ENCODE assay signal across 19 cellular contexts in genomic region chr17:44202756-44203155, GRCh38. TPM values are rescaled to one million over a fixed set of nuclear protein-coding genes. Genes with fewer than 3 reads are reported as not detected.
DNase-seq lines count a peak whose midpoint lies in the region; ATAC-seq and TF ChIP-seq lines count a peak whose summit lies in the region.
"Had no signal": no experiment of that assay in that cellular context is flagged by ENCODE, and none has a peak within 500 bp of the region (broad histone marks: within the 10 kb centered on the region; RNA-seq: fewer than 3 reads in every experiment).

No MANE protein-coding gene starts in this region.

- H3K4me2 ChIP-seq in OCI-LY7 (ENCODE audit: low read length), result no peak overlapping the region
- H3K4me2 ChIP-seq: hepatocyte had no signal

- no peak for ATAC-seq in left lung
- ATAC-seq in HG02938 (IDR thresholded peaks at IDR 0.05; ENCODE audit: unreplicated experiment), result no peak
- ATAC-seq: esophagus mucosa, left lobe of liver had no signal

- POLR2A ChIA-PET in OCI-LY7 (lab: Charles Lee), result interaction anchor here (1.5 to 2.2 kb wide), 2 partner anchors 14 to 19 kb away, joined by 4 to 7 read pairs; no protein-coding TSS in a partner anchor

- CTCF ChIA-PET in OCI-LY7 (lab: Charles Lee; ENCODE audit: unreplicated experiment), result no interaction called here

- peaks cover 26% of the 10 kb centered on the region for H3K36me3 Mint-ChIP-seq in T-helper 2 cell treated with Interferon-gamma antibody and Interleukin-4, amounts not matched to agents 5 μg/mL and 100 μg/mL, for 36 hours (ENCODE audit: low read depth)

- no peaks in the 10 kb centered on the region for H3K27me3 ChIP-seq in left lung
- H3K27me3 ChIP-seq: hepatocyte had no signal

- H3K27ac Mint-ChIP-seq in T-helper 2 cell treated with Interferon-gamma antibody and Interleukin-4, amounts not matched to agents 5 μg/mL and 100 μg/mL, for 36 hours, result peak overlapping the region; percentile 34

- no peak overlapping the region for H3K4me3 ChIP-seq in OCI-LY7 (ENCODE audit: low read depth, low read length, poor library complexity, severe bottlenecking)
- H3K4me3 ChIP-seq in left lung, result no peak overlapping the region
- H3K4me3 ChIP-seq: coronary artery, hepatocyte had no signal

- H3K36me3 ChIP-seq in OCI-LY7 (ENCODE audit: insufficient read depth, low read length) (peaks cover 25% of the 10 kb centered on the region), left lung (peaks cover 0 to 14% of the 10 kb centered on the region in 2 donors)

- no peak for DNase-seq in T-helper 2 cell treated with Interferon-gamma antibody and Interleukin-4, amounts not matched to agents 5 μg/mL and 100 μg/mL, for 36 hours (ENCODE audit: low spot score)
- DNase-seq in T-helper 2 cell (no peak), OCI-LY7 (ENCODE audit: low spot score) (no peak), epithelial cell of prostate (ENCODE audit: low read depth, low spot score) (no peak), posterior vena cava (ENCODE audit: low spot score) (peak; percentile 61), DMS79 treated with DMSO at 0.1 percent for 48 hours (lab: John Stamatoyannopoulos, UW) (no peak), left lung (no peak)
- DNase-seq: amniotic stem cell, COR-L47, NCI-H1930, NCI-H526 treated with DMSO at 0.1 percent for 48 hours, T1000 had no signal

- BruUV-seq in OCI-LY7 (replicated peaks; lab: Mats Ljungman, UMichigan), result no TSS peak

- H3K27ac ChIP-seq in OCI-LY7 (ENCODE audit: low read depth, low read length, poor library complexity, severe bottlenecking) (peak overlapping the region; percentile 18), epithelial cell of prostate (peak overlapping the region; percentile 16), left lung (peak overlapping the region in 1 of 2 donors; percentile 61)
- H3K27ac ChIP-seq: coronary artery, hepatocyte had no signal

- TF ChIP-seq CTCF in OCI-LY7 (conservative IDR thresholded peaks at IDR 0.05; ENCODE audit: low read length) (no peak), left lung (IDR thresholded peaks at IDR 0.05) (no peak)

- H3K9me2 ChIP-seq in OCI-LY7 (ENCODE audit: insufficient read depth, low read length), result no peaks in the 10 kb centered on the region

- no peak overlapping the region for H2AFZ ChIP-seq in OCI-LY7 (ENCODE audit: low read length)
- H2AFZ ChIP-seq: hepatocyte had no signal

- H3K9me3 Mint-ChIP-seq in T-helper 2 cell treated with Interferon-gamma antibody and Interleukin-4, amounts not matched to agents 5 μg/mL and 100 μg/mL, for 36 hours, result no peaks in the 10 kb centered on the region
- H3K9me3 Mint-ChIP-seq: stimulated activated naive CD8-positive, alpha-beta T cell treated with anti-CD3 and anti-CD28 coated beads, Interleukin-15, Interleukin-2, amounts not matched to agents 100 ng/mL and 50 ng/mL, for 24 hours had no signal

- intact Hi-C loops in OCI-LY7 (cut with micrococcal nuclease; ENCODE audit: unreplicated experiment), result no loop called here
- intact Hi-C loops in posterior vena cava (cut with DNase I), result no loop called here
- intact Hi-C loops in left lung (cut with DNase I), result no loop called here

- no peaks in the 10 kb centered on the region for H4K20me1 ChIP-seq in OCI-LY7 (ENCODE audit: insufficient read depth, low read length)

- no peaks in the 10 kb centered on the region for H3K27me3 Mint-ChIP-seq in T-helper 2 cell treated with Interferon-gamma antibody and Interleukin-4, amounts not matched to agents 5 μg/mL and 100 μg/mL, for 36 hours (ENCODE audit: low read depth)
- H3K27me3 Mint-ChIP-seq: stimulated activated naive CD8-positive, alpha-beta T cell treated with anti-CD3 and anti-CD28 coated beads, Interleukin-15, Interleukin-2, amounts not matched to agents 100 ng/mL and 50 ng/mL, for 24 hours had no signal

- H3K4me1 Mint-ChIP-seq in T-helper 2 cell treated with Interferon-gamma antibody and Interleukin-4, amounts not matched to agents 5 μg/mL and 100 μg/mL, for 36 hours (ENCODE audit: low read depth), result peaks cover 31% of the 10 kb centered on the region

- H3K79me2 ChIP-seq in OCI-LY7 (ENCODE audit: insufficient read depth, low read depth, low read length), result peaks cover 15% of the 10 kb centered on the region

- H3K4me3 Mint-ChIP-seq in T-helper 2 cell treated with Interferon-gamma antibody and Interleukin-4, amounts not matched to agents 5 μg/mL and 100 μg/mL, for 36 hours, result no peak overlapping the region
- H3K4me3 Mint-ChIP-seq: stimulated activated naive CD8-positive, alpha-beta T cell treated with anti-CD3 and anti-CD28 coated beads, Interleukin-15, Interleukin-2, amounts not matched to agents 100 ng/mL and 50 ng/mL, for 24 hours had no signal

- H3K9me3 ChIP-seq in OCI-LY7 (ENCODE audit: low read length), result no peaks in the 10 kb centered on the region
- H3K9me3 ChIP-seq in left lung, result no peaks in the 10 kb centered on the region

- H3K4me1 ChIP-seq in OCI-LY7 (ENCODE audit: insufficient read depth, low read length, poor library complexity, severe bottlenecking) (peaks cover 47% of the 10 kb centered on the region), left lung (peaks cover 5 to 41% of the 10 kb centered on the region in 2 donors)

RNA-seq across cellular contexts. Expression of gene ATXN7L3, which starts 3.1 kb away (rescaled TPM):
- total RNA-seq in OCI-LY7 (2014; rRNA removed; shearing (Covaris generic)), result 57.7 and 66.5 TPM in 2 replicates
- total RNA-seq in OCI-LY7 (2022), result 106 and 107 TPM in 2 replicates
- total RNA-seq in posterior vena cava, result 10 to 100 TPM; 49.2 to 61.9 TPM
- total RNA-seq in left lung, result 10 to 100 TPM; 51.3 to 81.8 TPM

RNA-seq across cellular contexts. Expression of gene TMUB2, which starts 16.0 kb away (rescaled TPM):
- total RNA-seq in OCI-LY7 (2014; rRNA removed; shearing (Covaris generic)), result 16.0 and 21.3 TPM in 2 replicates
- total RNA-seq in OCI-LY7 (2022), result 21.9 and 25.9 TPM in 2 replicates
- 10 to 100 TPM; 26.3 to 31.2 TPM for total RNA-seq in posterior vena cava
- total RNA-seq in left lung, result 10 to 100 TPM; 33.6 to 41.8 TPM

RNA-seq across cellular contexts. Expression of gene UBTF, which starts 16.7 kb away (rescaled TPM):
- 155 and 257 TPM in 2 replicates for total RNA-seq in OCI-LY7 (2014; rRNA removed; shearing (Covaris generic))
- total RNA-seq in OCI-LY7 (2022) (215 and 228 TPM in 2 replicates), posterior vena cava (10 to 100 TPM; 42.6 to 59.7 TPM), left lung (10 to 100 TPM; 65.5 to 66.9 TPM)

RNA-seq across cellular contexts. Expression of gene ASB16, which starts 32.3 kb away (rescaled TPM):
- total RNA-seq in OCI-LY7 (2014; rRNA removed; shearing (Covaris generic)), result 0.44 and 0.57 TPM in 2 replicates
- total RNA-seq in OCI-LY7 (2022) (0.30 and 1.7 TPM in 2 replicates), posterior vena cava (1 to 10 TPM in 1 of 2 donors, under 1 TPM in 1; 0.19 to 1.5 TPM), left lung (not detected)
- total RNA-seq: A172, esophagus mucosa, left lobe of liver had no signal
